ENCODE assay signal across 12 cellular contexts in genomic region chr1:204435246-204435885, GRCh38. TPM values are rescaled to one million over a fixed set of nuclear protein-coding genes. Genes with fewer than 3 reads are reported as not detected.
DNase-seq lines count a peak whose midpoint lies in the region; ATAC-seq, FAIRE-seq and TF ChIP-seq lines count a peak whose summit lies in the region.
"Had no signal": no experiment of that assay in that cellular context is flagged by ENCODE, and none has a peak within 500 bp of the region (broad histone marks: within the 10 kb centered on the region; RNA-seq: fewer than 3 reads in every experiment).

No MANE protein-coding gene starts in this region.

- no peaks in the 10 kb centered on the region for H3K9me3 Mint-ChIP-seq in natural killer cell treated with Interleukin-12 subunit alpha and Interleukin-12 subunit beta and Interleukin-15 and Interleukin-18, amount 100 ng/mL, for 72 hours
- H3K9me3 Mint-ChIP-seq in natural killer cell = no peaks in the 10 kb centered on the region

- no peak overlapping the region for H3K4me3 Mint-ChIP-seq in natural killer cell treated with Interleukin-12 subunit alpha and Interleukin-12 subunit beta and Interleukin-15 and Interleukin-18, amount 100 ng/mL, for 72 hours
- H3K4me3 Mint-ChIP-seq in natural killer cell = no peak overlapping the region

- TF ChIP-seq POLR2A in right lobe of liver (IDR thresholded peaks at IDR 0.05) (no peak), vagina (IDR thresholded peaks at IDR 0.05) (no peak)

- H3K4me1 ChIP-seq in right lobe of liver (peaks cover 0 to 52% (median 7%) of the 10 kb centered on the region in 4 donors), vagina (peaks cover 38% of the 10 kb centered on the region)
- H3K4me1 ChIP-seq: BLaER1 had no signal

- peak overlapping the region; percentile 32 to 38 for H3K27ac Mint-ChIP-seq in natural killer cell treated with Interleukin-12 subunit alpha and Interleukin-12 subunit beta and Interleukin-15 and Interleukin-18, amount 100 ng/mL, for 72 hours
- no peak overlapping the region for H3K27ac Mint-ChIP-seq in natural killer cell

- DNase-seq in natural killer cell treated with Interleukin-12 subunit alpha and Interleukin-12 subunit beta and Interleukin-15 and Interleukin-18, amount 100 ng/mL, for 72 hours (ENCODE audit: low spot score) = no peak
- DNase-seq in natural killer cell (no peak), bronchial epithelial cell (ENCODE audit: low read depth) (peak; percentile 40), right lobe of liver (peak in 1 of 3 donors; percentile 62), vagina (ENCODE audit: extremely low spot score in 2 of 2) (no peak)
- DNase-seq in stimulated activated naive CD4-positive, alpha-beta T cell (lab: John Stamatoyannopoulos, UW) = no peak
- DNase-seq: activated CD8-positive, alpha-beta memory T cell treated with anti-CD3 and anti-CD28 coated beads, Interleukin-2, amount 50 U/mL, for 48 hours; cortex of kidney; NCI-H510A treated with DMSO at 0.1 percent for 48 hours had no signal

- no peak overlapping the region for H3K4me3 ChIP-seq in bronchial epithelial cell (ENCODE audit: low read depth, low read length)
- no peak overlapping the region for H3K4me3 ChIP-seq in right lobe of liver
- no peak overlapping the region for H3K4me3 ChIP-seq in vagina
- H3K4me3 ChIP-seq: BLaER1 had no signal

- 52% methylated on average over 4 of the region's 4 CpGs for WGBS in right lobe of liver (ENCODE audit: insufficient coverage, low coverage, low lambda C conversion rate, missing lambda C conversion rate)

- peaks cover 16 to 18% of the 10 kb centered on the region in 2 donors for H3K4me1 Mint-ChIP-seq in natural killer cell treated with Interleukin-12 subunit alpha and Interleukin-12 subunit beta and Interleukin-15 and Interleukin-18, amount 100 ng/mL, for 72 hours (ENCODE audit: low read depth in 2 of 2)
- peaks cover 6 to 7% of the 10 kb centered on the region in 2 donors for H3K4me1 Mint-ChIP-seq in natural killer cell

- H3K36me3 Mint-ChIP-seq in natural killer cell treated with Interleukin-12 subunit alpha and Interleukin-12 subunit beta and Interleukin-15 and Interleukin-18, amount 100 ng/mL, for 72 hours = peaks cover 13% of the 10 kb centered on the region
- H3K36me3 Mint-ChIP-seq in natural killer cell = peaks cover 23% of the 10 kb centered on the region

- no peaks in the 10 kb centered on the region for H3K27me3 Mint-ChIP-seq in natural killer cell treated with Interleukin-12 subunit alpha and Interleukin-12 subunit beta and Interleukin-15 and Interleukin-18, amount 100 ng/mL, for 72 hours
- no peaks in the 10 kb centered on the region for H3K27me3 Mint-ChIP-seq in natural killer cell (ENCODE audit: low read depth in 2 of 2)

- H3K36me3 ChIP-seq in bronchial epithelial cell (ENCODE audit: control insufficient read depth, insufficient read depth, low read length) (peaks cover 10% of the 10 kb centered on the region), right lobe of liver (peaks cover 0 to 12% (median 1%) of the 10 kb centered on the region in 4 donors), vagina (peaks cover 0 to 23% of the 10 kb centered on the region in 2 donors)

- no peak for TF ChIP-seq CTCF in natural killer cell (IDR thresholded peaks at IDR 0.05)
- TF ChIP-seq CTCF in bronchial epithelial cell (IDR thresholded peaks at IDR 0.05; ENCODE audit: insufficient read depth, low read length, severe bottlenecking) = no peak
- no peak for TF ChIP-seq CTCF in right lobe of liver (IDR thresholded peaks at IDR 0.05)
- TF ChIP-seq CTCF in vagina (IDR thresholded peaks at IDR 0.05) = no peak

- H3K27me3 ChIP-seq in bronchial epithelial cell (ENCODE audit: control insufficient read depth, insufficient read depth, low read length) (no peaks in the 10 kb centered on the region), right lobe of liver (no peaks in the 10 kb centered on the region), vagina (no peaks in the 10 kb centered on the region)
- H3K27me3 ChIP-seq: BLaER1 had no signal

- H3K27ac ChIP-seq in right lobe of liver (peak overlapping the region in 2 of 3 donors; percentile 54 to 61), vagina (peak overlapping the region; percentile 33)
- H3K27ac ChIP-seq: BLaER1 had no signal

- H3K9me3 ChIP-seq in right lobe of liver (no peaks in the 10 kb centered on the region), vagina (no peaks in the 10 kb centered on the region)
- H3K9me3 ChIP-seq: BLaER1 had no signal

- no peak for FAIRE-seq in bronchial epithelial cell (lab: Jason Lieb, UNC)

- peak in 1 of 2 donors; percentile 65 for ATAC-seq in natural killer cell treated with Interleukin-12 subunit alpha and Interleukin-12 subunit beta and Interleukin-15 and Interleukin-18, amount 100 ng/mL, for 72 hours
- ATAC-seq in natural killer cell (no peak), right lobe of liver (peak; percentile 81 to 87 (median 84)), HG02885 (IDR thresholded peaks at IDR 0.05; ENCODE audit: poor library complexity, unreplicated experiment) (no peak), HG03280 (IDR thresholded peaks at IDR 0.05; ENCODE audit: unreplicated experiment) (no peak)

- intact Hi-C loops in natural killer cell (cut with micrococcal nuclease) = no loop called here
- intact Hi-C loops in right lobe of liver (cut with DNase I) = no loop called here
- intact Hi-C loops in vagina (cut with DNase I) = loop anchor here (10.0 kb wide), 1 partner anchor 1589 kb away; the partner anchor contains the start of gene CTSE

RNA-seq across cellular contexts. Expression of gene PPP1R15B, which starts 23.7 kb away (rescaled TPM):
- 10 to 100 TPM; 93.1 to 98.6 TPM for total RNA-seq in natural killer cell treated with Interleukin-12 subunit alpha and Interleukin-12 subunit beta and Interleukin-15 and Interleukin-18, amount 100 ng/mL, for 72 hours
- total RNA-seq in natural killer cell = 100 to 1,000 TPM; 174 to 236 (median 222) TPM
- 23.4 and 33.2 TPM in 2 replicates for total RNA-seq in bronchial epithelial cell
- total RNA-seq in right lobe of liver = 10 to 100 TPM; 28.6 to 43.6 (median 34.3) TPM
- total RNA-seq in vagina = 42.0 TPM

RNA-seq across cellular contexts. Expression of gene PIK3C2B, which starts 59.2 kb away (rescaled TPM):
- 10 to 100 TPM; 14.2 to 28.7 TPM for total RNA-seq in natural killer cell treated with Interleukin-12 subunit alpha and Interleukin-12 subunit beta and Interleukin-15 and Interleukin-18, amount 100 ng/mL, for 72 hours
- total RNA-seq in natural killer cell (10 to 100 TPM; 18.1 to 34.8 (median 29.5) TPM), bronchial epithelial cell (2.1 and 8.4 TPM in 2 replicates), right lobe of liver (10 to 100 TPM in 3 of 6 experiments, 1 to 10 TPM in 3; 7.6 to 18.5 (median 10.1) TPM), vagina (52.1 TPM)

Comparison
In these comparisons a context has a peak if more than half of its experiments do, and no peak if none do; other contexts are left out.
1. H3K27ac Mint-ChIP-seq: peak in natural killer cell treated with Interleukin-12 subunit alpha and Interleukin-12 subunit beta and Interleukin-15 and Interleukin-18, amount 100 ng/mL, for 72 hours (2 of 2); none in natural killer cell (0 of 2).
2. ATAC-seq: peak in right lobe of liver (4 of 4); none in natural killer cell (0 of 3), HG02885 (single experiment) and HG03280 (single experiment).